17 cellular contexts compared by ENCODE assay signal in the genomic region with DNA sequence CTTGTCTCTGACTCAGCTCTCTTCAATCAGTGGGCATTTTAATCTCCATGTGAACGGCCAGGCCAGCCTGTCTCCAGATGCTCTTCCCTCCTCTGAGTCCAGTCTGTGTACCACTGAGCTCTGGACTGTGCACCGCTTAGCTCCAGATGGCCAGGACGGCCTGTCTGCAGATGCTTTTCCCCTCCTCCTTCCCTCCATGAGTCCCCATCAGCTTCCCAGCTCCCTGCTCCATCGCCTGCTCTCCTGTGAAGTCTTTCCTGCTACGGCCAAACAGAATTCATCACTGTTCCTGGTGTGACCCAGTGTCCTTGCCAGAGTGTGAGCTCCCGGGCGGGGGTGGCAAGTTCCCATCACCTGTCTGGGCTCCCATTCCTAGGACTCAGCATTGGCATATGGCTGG. TPM values are rescaled to one million over a fixed set of nuclear protein-coding genes. Genes with fewer than 3 reads are reported as not detected.
"Had no signal": no experiment of that assay in that cellular context is flagged by ENCODE, and none has a peak within 500 bp of the region (broad histone marks: within the 10 kb centered on the region; RNA-seq: fewer than 3 reads in every experiment).

No MANE protein-coding gene starts in this region.

- H3K27ac ChIP-seq: esophagus muscularis mucosa, right atrium auricular region, transverse colon had no signal

- H3K4me3 ChIP-seq: esophagus muscularis mucosa, lung, right atrium auricular region, transverse colon had no signal

- DNase-seq: activated CD4-positive, alpha-beta T cell treated with anti-CD3 and anti-CD28 coated beads for 48 hours; activated CD4-positive, CD25-positive, alpha-beta regulatory T cell; activated CD8-positive, alpha-beta T cell treated with anti-CD3 and anti-CD28 coated beads for 36 hours; activated naive CD4-positive, alpha-beta T cell treated with anti-CD3 and anti-CD28 coated beads for 36 hours; activated T-cell treated with anti-CD3 and anti-CD28 coated beads, Interleukin-2, amount 50 U/mL, for 24 hours; anterior cingulate cortex; effector CD8-positive, alpha-beta T cell; occipital lobe; T-helper 1 cell; T-helper 9 cell; transverse colon had no signal

- H3K4me1 ChIP-seq: right atrium auricular region had no signal

- H3K36me3 ChIP-seq: esophagus muscularis mucosa, right atrium auricular region, transverse colon had no signal

- H3K9me3 ChIP-seq: transverse colon had no signal

- ATAC-seq: activated CD8-positive, alpha-beta T cell treated with anti-CD3 and anti-CD28 coated beads for 36 hours; left lobe of liver; natural killer cell treated with Interleukin-12 subunit alpha and Interleukin-12 subunit beta and Interleukin-15 and Interleukin-18, amount 100 ng/mL, for 72 hours had no signal

- H3K27me3 ChIP-seq: esophagus muscularis mucosa, right atrium auricular region, transverse colon had no signal

RNA-seq across cellular contexts. Expression of a gene that starts 42.1 kb away (rescaled TPM):
- total RNA-seq: activated CD8-positive, alpha-beta T cell treated with anti-CD3 and anti-CD28 coated beads for 36 hours; activated naive CD4-positive, alpha-beta T cell treated with anti-CD3 and anti-CD28 coated beads for 36 hours; activated T-helper 2 cell treated with anti-CD3 and anti-CD28 coated beads, Interferon-gamma antibody, Interleukin-2, Interleukin-4, amounts not matched to agents 10 μg/mL and 5 μg/mL and 100 μg/mL, durations not matched to agents 14 hours and 24 hours and 36 hours; natural killer cell treated with Interleukin-12 subunit alpha and Interleukin-12 subunit beta and Interleukin-15 and Interleukin-18, amount 100 ng/mL, for 72 hours had no signal
